1 cellular context compared by ENCODE assay signal in genomic region chr17:351436-351713, GRCh38.
TF ChIP-seq lines count a peak whose summit lies in the region.

No MANE protein-coding gene starts in this region.

TF ChIP-seq in WTC11, 78 proteins besides CTCF, POLR2A, EP300 and RAD21:
- no peak for TF ChIP-seq ERG (CRISPR knock-in tag; IDR thresholded peaks at IDR 0.05)
- TF ChIP-seq CBFB (CRISPR knock-in tag; IDR thresholded peaks at IDR 0.05; ENCODE audit: low read depth): no peak
- TF ChIP-seq ZNF263 (CRISPR knock-in tag; IDR thresholded peaks at IDR 0.05; ENCODE audit: low read depth): no peak
- no peak for TF ChIP-seq MAX (CRISPR knock-in tag; IDR thresholded peaks at IDR 0.05)
- TF ChIP-seq CREM (CRISPR knock-in tag; IDR thresholded peaks at IDR 0.05): no peak
- no peak for TF ChIP-seq GTF2I (CRISPR knock-in tag; conservative IDR thresholded peaks at IDR 0.05)
